8 cellular contexts compared by ENCODE assay signal in genomic region chr10:87862644-87863101, GRCh38. TPM values are rescaled to one million over a fixed set of nuclear protein-coding genes. Genes with fewer than 3 reads are reported as not detected.
A peak's percentile ranks its signal among the peaks of the same experiment; 100 is the strongest.
DNase-seq lines count a peak whose midpoint lies in the region; ATAC-seq and TF ChIP-seq lines count a peak whose summit lies in the region.

No MANE protein-coding gene starts in this region.

- peak overlapping the region; percentile 76 for H3K27ac Mint-ChIP-seq in Calu3 (ENCODE audit: unreplicated experiment)

- H3K4me1 Mint-ChIP-seq in Calu3 (ENCODE audit: low read depth, unreplicated experiment), result peaks cover 17% of the 10 kb centered on the region

- H3K4me3 Mint-ChIP-seq in Calu3 (ENCODE audit: low read depth, unreplicated experiment), result peak overlapping the region; percentile 92

- ATAC-seq in GM19351 (IDR thresholded peaks at IDR 0.05; ENCODE audit: unreplicated experiment), result peak; percentile 15
- peak; percentile 1 for ATAC-seq in HG03442 (IDR thresholded peaks at IDR 0.05; ENCODE audit: unreplicated experiment)
- peak; percentile 9 for ATAC-seq in omental fat pad (ENCODE audit: low FRiP score)

- H3K36me3 Mint-ChIP-seq in Calu3 (ENCODE audit: insufficient read depth, unreplicated experiment), result peaks cover 48% of the 10 kb centered on the region

- no TSS peak for BruUV-seq in Calu3 (replicated peaks; lab: Mats Ljungman, UMichigan)

- CTCF ChIA-PET in Calu3 (lab: Charles Lee), result interaction anchor here (1.1 to 1.7 kb wide), 5 partner anchors 25 to 524 kb away, joined by 3 to 6 read pairs (median 4); partner anchors contain the start of gene ATAD1

- H3K27ac ChIP-seq in WERI-Rb-1, result peak overlapping the region; percentile 88

- no peaks in the 10 kb centered on the region for H3K9me3 Mint-ChIP-seq in Calu3 (ENCODE audit: low read depth, unreplicated experiment)

- intact Hi-C loops in Calu3 (cut with micrococcal nuclease; ENCODE audit: unreplicated experiment), result loop anchor here (5.0 kb wide), 2 partner anchors 250 to 690 kb away; no protein-coding TSS in a partner anchor

- TF ChIP-seq CTCF in Calu3 (IDR thresholded peaks at IDR 0.05; ENCODE audit: unreplicated experiment) (no peak), WERI-Rb-1 (IDR thresholded peaks at IDR 0.05; ENCODE audit: low read depth, low read length) (no peak), epithelial cell of proximal tubule (conservative IDR thresholded peaks at IDR 0.05; ENCODE audit: low read depth, low read length) (no peak), omental fat pad (IDR thresholded peaks at IDR 0.05) (no peak)

- no peaks in the 10 kb centered on the region for H3K36me3 ChIP-seq in WERI-Rb-1

- no peak for DNase-seq in Calu3
- DNase-seq in WERI-Rb-1, result peak; percentile 50
- DNase-seq in epithelial cell of proximal tubule (ENCODE audit: low read depth), result no peak
- DNase-seq in omental fat pad (ENCODE audit: low spot score), result no peak
- no peak for DNase-seq in NCI-H510A treated with DMSO at 0.1 percent for 48 hours (lab: John Stamatoyannopoulos, UW)
- DNase-seq in activated CD8-positive, alpha-beta memory T cell treated with anti-CD3 and anti-CD28 coated beads for 24 hours, result no peak

- no peaks in the 10 kb centered on the region for H3K27me3 ChIP-seq in WERI-Rb-1 (ENCODE audit: insufficient read depth, low read depth, severe bottlenecking)

- no peaks in the 10 kb centered on the region for H3K27me3 Mint-ChIP-seq in Calu3 (ENCODE audit: unreplicated experiment)

- no peaks in the 10 kb centered on the region for H3K9me3 ChIP-seq in WERI-Rb-1 (ENCODE audit: severe bottlenecking)

- H3K4me3 ChIP-seq in WERI-Rb-1 (ENCODE audit: low read depth, low read length), result peak overlapping the region; percentile 68
- peak overlapping the region; percentile 72 for H3K4me3 ChIP-seq in epithelial cell of proximal tubule (ENCODE audit: low read depth, low read length)

RNA-seq across cellular contexts. Expression of gene KLLN, which starts 0.7 kb away (rescaled TPM):
- total RNA-seq in Calu3 (2022), result 0.52 and 0.81 TPM in 2 replicates
- total RNA-seq in epithelial cell of proximal tubule, result 0.06 and 0.36 TPM in 2 replicates
- total RNA-seq in omental fat pad, result 1 to 10 TPM in 2 of 4 donors, under 1 TPM in 2; 0.60 to 1.9 (median 1.0) TPM

RNA-seq across cellular contexts. Expression of gene PTEN, which starts 0.8 kb away (rescaled TPM):
- total RNA-seq in Calu3 (2022) (44.6 and 46.8 TPM in 2 replicates), epithelial cell of proximal tubule (33.4 and 34.5 TPM in 2 replicates), omental fat pad (100 to 1,000 TPM; 167 to 352 (median 285) TPM)

RNA-seq across cellular contexts. Expression of gene ATAD1, which starts 44.6 kb away (rescaled TPM):
- 30.4 and 31.0 TPM in 2 replicates for total RNA-seq in Calu3 (2022)
- total RNA-seq in epithelial cell of proximal tubule, result 24.5 and 24.8 TPM in 2 replicates
- total RNA-seq in omental fat pad, result 10 to 100 TPM; 29.4 to 34.2 (median 31.5) TPM
